19 cellular contexts compared by ENCODE assay signal in the genomic region with DNA sequence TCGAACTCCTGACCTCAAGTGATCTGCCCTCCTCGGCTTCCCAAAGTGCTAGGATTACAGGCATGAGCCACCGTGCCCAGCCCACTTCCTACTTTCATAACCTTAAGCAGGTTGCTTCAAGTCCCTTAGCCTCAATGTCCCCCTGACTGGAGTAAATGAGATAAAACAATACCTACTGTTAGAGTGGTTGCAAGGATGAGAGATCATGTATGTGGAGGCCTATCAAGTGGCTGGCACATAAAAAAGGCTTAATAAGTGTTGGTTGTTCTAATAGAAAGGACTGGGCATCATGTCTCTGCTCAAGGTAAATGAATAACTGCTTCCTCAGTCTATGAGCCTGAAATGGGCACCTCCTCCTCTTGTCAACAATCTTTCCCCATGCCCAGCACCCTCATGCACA. TPM values are rescaled to one million over a fixed set of nuclear protein-coding genes. Genes with fewer than 3 reads are reported as not detected.
DNase-seq lines count a peak whose midpoint lies in the region; ATAC-seq and TF ChIP-seq lines count a peak whose summit lies in the region.
"Had no signal": no experiment of that assay in that cellular context is flagged by ENCODE, and none has a peak within 500 bp of the region (broad histone marks: within the 10 kb centered on the region; RNA-seq: fewer than 3 reads in every experiment).

No MANE protein-coding gene starts in this region.

- H3K9me3 ChIP-seq in OCI-LY7 (ENCODE audit: low read length) (no peaks in the 10 kb centered on the region; the same call in 1 of the 2 replicates), endodermal cell (ENCODE audit: control insufficient read depth, low read length) (no peaks in the 10 kb centered on the region), sigmoid colon (no peaks in the 10 kb centered on the region)
- H3K9me3 ChIP-seq: BE2C, BLaER1 had no signal

- H3K27ac ChIP-seq in OCI-LY7 (ENCODE audit: low read depth, low read length, poor library complexity, severe bottlenecking) (no peak overlapping the region), endodermal cell (ENCODE audit: low read depth, low read length) (no peak overlapping the region), sigmoid colon (no peak overlapping the region)
- H3K27ac ChIP-seq: BLaER1 had no signal

- TF ChIP-seq EP300 in sigmoid colon (IDR thresholded peaks at IDR 0.05): no peak

- H3K9ac ChIP-seq in endodermal cell (ENCODE audit: extremely low read depth, low read length, poor library complexity, severe bottlenecking): no peak overlapping the region
- H3K9ac ChIP-seq: BLaER1 had no signal

- POLR2A ChIA-PET in OCI-LY7 (lab: Charles Lee): no interaction called here

- H2AFZ ChIP-seq in OCI-LY7 (ENCODE audit: low read length): no peak overlapping the region; the same call in 1 of the 2 replicates

- H3K9me2 ChIP-seq in OCI-LY7 (ENCODE audit: insufficient read depth, low read length): no peaks in the 10 kb centered on the region

- peaks cover 2% of the 10 kb centered on the region for H3K4me1 Mint-ChIP-seq in endodermal cell
- H3K4me1 Mint-ChIP-seq: CD14-positive monocyte; CD4-positive, alpha-beta memory T cell; CD4-positive, CD25-positive, alpha-beta regulatory T cell; CD8-positive, alpha-beta memory T cell had no signal

- H3K36me3 Mint-ChIP-seq in endodermal cell (ENCODE audit: low read depth): no peaks in the 10 kb centered on the region
- H3K36me3 Mint-ChIP-seq: CD14-positive monocyte; CD4-positive, alpha-beta memory T cell; CD4-positive, CD25-positive, alpha-beta regulatory T cell; CD8-positive, alpha-beta memory T cell had no signal

- ATAC-seq in GM21528 (IDR thresholded peaks at IDR 0.05; ENCODE audit: low FRiP score, unreplicated experiment): no peak

- CTCF ChIA-PET in OCI-LY7 (lab: Charles Lee; ENCODE audit: unreplicated experiment): no interaction called here

- no peak overlapping the region for H3K4me3 ChIP-seq in OCI-LY7 (ENCODE audit: low read depth, low read length, poor library complexity, severe bottlenecking)
- H3K4me3 ChIP-seq in endodermal cell (ENCODE audit: low read length): no peak overlapping the region
- no peak overlapping the region for H3K4me3 ChIP-seq in sigmoid colon
- H3K4me3 ChIP-seq: BLaER1 had no signal

- H4K20me1 ChIP-seq in OCI-LY7 (ENCODE audit: insufficient read depth, low read length): no peaks in the 10 kb centered on the region
- H4K20me1 ChIP-seq: BLaER1 had no signal

- DNase-seq in OCI-LY7 (ENCODE audit: low spot score) (no peak), endodermal cell (peak; percentile 13), renal cortical epithelial cell (ENCODE audit: low read depth) (peak; percentile 75), cerebellar nuclear complex (lab: John Stamatoyannopoulos, UW) (no peak), SKM-1 (lab: John Stamatoyannopoulos, UW; ENCODE audit: unreplicated experiment) (no peak), sigmoid colon (no peak)
- DNase-seq: 8988T; ACHN; BE2C; C1 segment of cervical spinal cord; CD4-positive, alpha-beta memory T cell; CD4-positive, CD25-positive, alpha-beta regulatory T cell; CD8-positive, alpha-beta memory T cell; COR-L47; DMS79 treated with DMSO at 0.1 percent for 48 hours; GF-D8 had no signal

- TF ChIP-seq POLR2A in sigmoid colon (IDR thresholded peaks at IDR 0.05): no peak

- no peak overlapping the region for H3K27ac Mint-ChIP-seq in endodermal cell
- H3K27ac Mint-ChIP-seq: CD4-positive, alpha-beta memory T cell had no signal

- H3K36me3 ChIP-seq in OCI-LY7 (ENCODE audit: insufficient read depth, low read length) (no peaks in the 10 kb centered on the region), endodermal cell (ENCODE audit: control insufficient read depth, insufficient read depth, low read length) (no peaks in the 10 kb centered on the region), sigmoid colon (no peaks in the 10 kb centered on the region)
- H3K36me3 ChIP-seq: BE2C, BLaER1 had no signal

- H3K4me1 ChIP-seq in OCI-LY7 (ENCODE audit: insufficient read depth, low read length, poor library complexity, severe bottlenecking): peaks cover 7% of the 10 kb centered on the region
- H3K4me1 ChIP-seq in endodermal cell (ENCODE audit: control insufficient read depth, insufficient read depth, low read length): no peaks in the 10 kb centered on the region
- H3K4me1 ChIP-seq in sigmoid colon: no peaks in the 10 kb centered on the region
- H3K4me1 ChIP-seq: BE2C, BLaER1 had no signal

- H3K79me2 ChIP-seq in OCI-LY7 (ENCODE audit: insufficient read depth, low read depth, low read length): no peaks in the 10 kb centered on the region

- no peaks in the 10 kb centered on the region for H3K27me3 Mint-ChIP-seq in endodermal cell (ENCODE audit: insufficient read depth)

- 0 out of 2 replicates have a peak overlapping the region, but pooled peaks have one; percentile 18 for H3K4me2 ChIP-seq in OCI-LY7 (ENCODE audit: low read length)
- H3K4me2 ChIP-seq: BLaER1 had no signal

- H3K27me3 ChIP-seq in endodermal cell (ENCODE audit: control insufficient read depth, insufficient read depth, low read length, poor library complexity, severe bottlenecking) (no peaks in the 10 kb centered on the region), sigmoid colon (no peaks in the 10 kb centered on the region)
- H3K27me3 ChIP-seq: BE2C, BLaER1 had no signal

- WGBS in endodermal cell (ENCODE audit: insufficient coverage in 1 of 2, insufficient read length in 1 of 2), 2 experiments: 86 to 91% methylated on average over 3 of the region's 3 CpGs
- 83 to 84% methylated on average over 3 of the region's 3 CpGs for WGBS in sigmoid colon, 2 donors

- H3K4me3 Mint-ChIP-seq in endodermal cell: no peak overlapping the region
- H3K4me3 Mint-ChIP-seq: CD14-positive monocyte; CD4-positive, alpha-beta memory T cell; CD4-positive, CD25-positive, alpha-beta regulatory T cell; CD8-positive, alpha-beta memory T cell had no signal

- no TSS peak for BruUV-seq in OCI-LY7 (replicated peaks; lab: Mats Ljungman, UMichigan)

- H3K9me3 Mint-ChIP-seq in endodermal cell: no peaks in the 10 kb centered on the region
- H3K9me3 Mint-ChIP-seq: CD8-positive, alpha-beta memory T cell had no signal

- no peak for TF ChIP-seq CTCF in OCI-LY7 (conservative IDR thresholded peaks at IDR 0.05; ENCODE audit: low read length)
- TF ChIP-seq CTCF in endodermal cell (conservative IDR thresholded peaks at IDR 0.05): no peak
- no peak for TF ChIP-seq CTCF in sigmoid colon (IDR thresholded peaks at IDR 0.05)

- intact Hi-C loops in OCI-LY7 (cut with micrococcal nuclease; ENCODE audit: unreplicated experiment): loop anchor here (10.0 kb wide), 1 partner anchor 55 kb away; no protein-coding TSS in a partner anchor
- intact Hi-C loops in sigmoid colon (cut with DNase I): no loop called here

RNA-seq across cellular contexts. Expression of a gene that starts 25.9 kb away (rescaled TPM):
- 96.7 and 126 TPM in 2 replicates for total RNA-seq in OCI-LY7 (2014; rRNA removed; shearing (Covaris generic))
- total RNA-seq in OCI-LY7 (2022) (142 and 167 TPM in 2 replicates), endodermal cell (100 to 1,000 TPM; 112 to 120 TPM), renal cortical epithelial cell (98.2 and 285 TPM in 2 replicates), sigmoid colon (100 to 1,000 TPM in 2 of 4 donors, 10 to 100 TPM in 2; 61.4 to 145 (median 104) TPM)
- 156 TPM for polyA plus RNA-seq in endodermal cell (2013, experiment 1 of 2)
- polyA plus RNA-seq in endodermal cell (2013, experiment 2 of 2): 143 TPM
- 100 to 1,000 TPM in 1 of 3 donors, 10 to 100 TPM in 2; 78.7 to 108 (median 95.3) TPM for polyA plus RNA-seq in sigmoid colon

Comparison
In these comparisons a context has a peak if more than half of its experiments do, and no peak if none do; other contexts are left out.
1. DNase-seq: peak in endodermal cell (single experiment) and renal cortical epithelial cell (single experiment); none in OCI-LY7 (single experiment), cerebellar nuclear complex (0 of 2), SKM-1 (single experiment) and sigmoid colon (single experiment).